In genomic region chr14:79568566-79568965, GRCh38 we compare ENCODE assay signal across 15 cellular contexts.
"Had no signal": no experiment of that assay in that cellular context is flagged by ENCODE, and none has a peak within 500 bp of the region (broad histone marks: within the 10 kb centered on the region; RNA-seq: fewer than 3 reads in every experiment).

No MANE protein-coding gene starts in this region.

- H3K9me3 Mint-ChIP-seq: activated T-helper 1 cell treated with anti-CD3 and anti-CD28 coated beads, Interleukin-12 subunit alpha, Interleukin-12 subunit beta, Interleukin-2, Interleukin-4 antibody, amounts not matched to agents 30 ng/mL and 10 ng/mL and 1 ng/mL, durations not matched to agents 14 hours and 24 hours and 36 hours had no signal

- H3K4me3 Mint-ChIP-seq: activated T-helper 1 cell treated with anti-CD3 and anti-CD28 coated beads, Interleukin-12 subunit alpha, Interleukin-12 subunit beta, Interleukin-2, Interleukin-4 antibody, amounts not matched to agents 30 ng/mL and 10 ng/mL and 1 ng/mL, durations not matched to agents 14 hours and 24 hours and 36 hours; naive thymus-derived CD8-positive, alpha-beta T cell; stimulated activated naive B cell treated with anti-CD40 and anti-IgM and Interleukin-4, amounts not matched to agents 10 μg/mL and 1 μg/mL and 100 μg/mL, for 72 hours had no signal

- DNase-seq: activated CD4-positive, alpha-beta T cell treated with anti-CD3 and anti-CD28 coated beads, Interleukin-2, amount 50 U/mL, for 4 hours; activated gamma-delta T cell treated with Interleukin-2 at 50 U/mL for 16 hours; adrenal gland; body of pancreas; foreskin keratinocyte; mesenchymal stem cell; naive thymus-derived CD8-positive, alpha-beta T cell; sigmoid colon; spleen; stimulated activated naive B cell treated with anti-CD40 and anti-IgM and Interleukin-4, amounts not matched to agents 10 μg/mL and 1 μg/mL and 100 μg/mL, for 72 hours; tibial artery had no signal

- ATAC-seq: activated naive CD4-positive, alpha-beta T cell treated with anti-CD3 and anti-CD28 coated beads, Interleukin-2, amount 50 U/mL, for 72 hours; body of pancreas; foreskin keratinocyte; naive thymus-derived CD8-positive, alpha-beta T cell; stimulated activated naive B cell treated with anti-CD40 and anti-IgM and Interleukin-4, amounts not matched to agents 10 μg/mL and 1 μg/mL and 100 μg/mL, for 72 hours had no signal

- H3K4me1 Mint-ChIP-seq: naive thymus-derived CD8-positive, alpha-beta T cell; stimulated activated naive B cell treated with anti-CD40 and anti-IgM and Interleukin-4, amounts not matched to agents 10 μg/mL and 1 μg/mL and 100 μg/mL, for 72 hours had no signal

- H3K27ac ChIP-seq: adrenal gland, body of pancreas, foreskin keratinocyte, neutrophil, parathyroid adenoma, sigmoid colon, spleen, tibial artery had no signal

- H3K27ac Mint-ChIP-seq: activated naive CD4-positive, alpha-beta T cell treated with anti-CD3 and anti-CD28 coated beads, Interleukin-2, amount 50 U/mL, for 72 hours; activated T-helper 1 cell treated with anti-CD3 and anti-CD28 coated beads, Interleukin-12 subunit alpha, Interleukin-12 subunit beta, Interleukin-2, Interleukin-4 antibody, amounts not matched to agents 30 ng/mL and 10 ng/mL and 1 ng/mL, durations not matched to agents 14 hours and 24 hours and 36 hours; naive thymus-derived CD8-positive, alpha-beta T cell; stimulated activated naive B cell treated with anti-CD40 and anti-IgM and Interleukin-4, amounts not matched to agents 10 μg/mL and 1 μg/mL and 100 μg/mL, for 72 hours had no signal

- H3K27me3 Mint-ChIP-seq: stimulated activated naive B cell treated with anti-CD40 and anti-IgM and Interleukin-4, amounts not matched to agents 10 μg/mL and 1 μg/mL and 100 μg/mL, for 72 hours had no signal

- H3K36me3 Mint-ChIP-seq: activated naive CD4-positive, alpha-beta T cell treated with anti-CD3 and anti-CD28 coated beads, Interleukin-2, amount 50 U/mL, for 72 hours; naive thymus-derived CD8-positive, alpha-beta T cell; stimulated activated naive B cell treated with anti-CD40 and anti-IgM and Interleukin-4, amounts not matched to agents 10 μg/mL and 1 μg/mL and 100 μg/mL, for 72 hours had no signal

- H3K27me3 ChIP-seq: adrenal gland, body of pancreas, foreskin keratinocyte, neutrophil, sigmoid colon, spleen, tibial artery had no signal

- H3K4me3 ChIP-seq: adrenal gland, body of pancreas, sigmoid colon, spleen, tibial artery had no signal
